ENCODE assay signal across 20 cellular contexts in genomic region chr13:113070855-113071254, GRCh38. TPM values are rescaled to one million over a fixed set of nuclear protein-coding genes. Genes with fewer than 3 reads are reported as not detected.
DNase-seq lines count a peak whose midpoint lies in the region; ATAC-seq and TF ChIP-seq lines count a peak whose summit lies in the region.
"Had no signal": no experiment of that assay in that cellular context is flagged by ENCODE, and none has a peak within 500 bp of the region (broad histone marks: within the 10 kb centered on the region; RNA-seq: fewer than 3 reads in every experiment).

No MANE protein-coding gene starts in this region.

- H3K27me3 ChIP-seq in GM23338 (ENCODE audit: insufficient read depth): no peaks in the 10 kb centered on the region
- no peaks in the 10 kb centered on the region for H3K27me3 ChIP-seq in dorsolateral prefrontal cortex
- H3K27me3 ChIP-seq: BLaER1 had no signal

- no peaks in the 10 kb centered on the region for H3K4me1 ChIP-seq in GM23338 (ENCODE audit: insufficient read depth)
- H3K4me1 ChIP-seq: BLaER1 had no signal

- H3K36me3 Mint-ChIP-seq in GM23338 (ENCODE audit: low read depth) (no peaks in the 10 kb centered on the region; the same call in 2 of the 3 replicates), progenitor cell of endocrine pancreas (ENCODE audit: insufficient read depth) (peaks cover 33% of the 10 kb centered on the region)
- H3K36me3 Mint-ChIP-seq: CD14-positive monocyte had no signal

- no peaks in the 10 kb centered on the region for H4K20me1 ChIP-seq in GM23338 (replicated peaks; ENCODE audit: insufficient read depth)
- H4K20me1 ChIP-seq: BLaER1 had no signal

- no peak overlapping the region for H3K4me2 ChIP-seq in GM23338
- H3K4me2 ChIP-seq: BLaER1 had no signal

- H3K4me1 Mint-ChIP-seq in GM23338: peaks cover 8% of the 10 kb centered on the region; the same call in 2 of the 3 replicates
- peaks cover 11% of the 10 kb centered on the region for H3K4me1 Mint-ChIP-seq in progenitor cell of endocrine pancreas (ENCODE audit: low read depth)
- H3K4me1 Mint-ChIP-seq: CD14-positive monocyte; CD4-positive, alpha-beta memory T cell had no signal

- H3K27ac Mint-ChIP-seq in GM23338 (no peak overlapping the region), progenitor cell of endocrine pancreas (no peak overlapping the region)
- H3K27ac Mint-ChIP-seq: CD14-positive monocyte; CD4-positive, alpha-beta memory T cell had no signal

- ATAC-seq in GM23338 (no peak), GM21390 (IDR thresholded peaks at IDR 0.05; ENCODE audit: unreplicated experiment) (no peak), GM21529 (IDR thresholded peaks at IDR 0.05; ENCODE audit: unreplicated experiment) (no peak)
- ATAC-seq: HCT116 had no signal

- DNase-seq in GM23338 (ENCODE audit: low spot score): no peak
- peak; percentile 45 for DNase-seq in MV-4-11 (lab: John Stamatoyannopoulos, UW)
- no peak for DNase-seq in dorsolateral prefrontal cortex
- DNase-seq in progenitor cell of endocrine pancreas (ENCODE audit: low spot score, unreplicated experiment): no peak
- DNase-seq: 8988T; CD4-positive, alpha-beta memory T cell; DMS153; DMS79; GF-D8; GM23248; H7 had no signal

- H2AFZ ChIP-seq in GM23338: no peak overlapping the region
- H2AFZ ChIP-seq: GM23248 had no signal

- H3K36me3 ChIP-seq in GM23338 (ENCODE audit: insufficient read depth): no peaks in the 10 kb centered on the region
- H3K36me3 ChIP-seq: BLaER1 had no signal

- H3K27me3 Mint-ChIP-seq in GM23338 (ENCODE audit: insufficient read depth, low read depth, poor library complexity): peaks cover 6% of the 10 kb centered on the region
- no peaks in the 10 kb centered on the region for H3K27me3 Mint-ChIP-seq in progenitor cell of endocrine pancreas
- H3K27me3 Mint-ChIP-seq: CD4-positive, alpha-beta memory T cell had no signal

- H3K4me3 Mint-ChIP-seq in GM23338 (no peak overlapping the region), progenitor cell of endocrine pancreas (ENCODE audit: low read depth) (no peak overlapping the region)
- H3K4me3 Mint-ChIP-seq: CD14-positive monocyte; CD4-positive, alpha-beta memory T cell had no signal

- no peaks in the 10 kb centered on the region for H3K9me3 Mint-ChIP-seq in GM23338
- no peaks in the 10 kb centered on the region for H3K9me3 Mint-ChIP-seq in progenitor cell of endocrine pancreas (ENCODE audit: low read depth)

- no peaks in the 10 kb centered on the region for H3K79me2 ChIP-seq in GM23338 (replicated peaks; ENCODE audit: insufficient read depth)

- H3K27ac ChIP-seq in GM23338 (ENCODE audit: low read depth): 0 out of 2 replicates have a peak overlapping the region, but pooled peaks have one; percentile 32
- H3K27ac ChIP-seq in dorsolateral prefrontal cortex: peak overlapping the region in 37 of 59 donors; percentile 2 to 95 (median 64)
- H3K27ac ChIP-seq in temporal lobe (ENCODE audit: low read depth, low read length): peak overlapping the region; percentile 36
- H3K27ac ChIP-seq: BLaER1, GM23248 had no signal

- H3K4me3 ChIP-seq in GM23338 (no peak overlapping the region), dorsolateral prefrontal cortex (peak overlapping the region in 3 of 59 donors; percentile 15 to 40 (median 22))
- H3K4me3 ChIP-seq: BLaER1, GM23248 had no signal

- H3K9me2 ChIP-seq in GM23338 (ENCODE audit: insufficient read depth): no peaks in the 10 kb centered on the region

- intact Hi-C loops in dorsolateral prefrontal cortex (cut with DNase I): no loop called here

- TF ChIP-seq CTCF in GM23338 (conservative IDR thresholded peaks at IDR 0.05; ENCODE audit: low read depth in 2 of 2) (no peak), dorsolateral prefrontal cortex (IDR thresholded peaks at IDR 0.05 in 54 of 56, conservative IDR thresholded peaks at IDR 0.05 in 2 of 56; ENCODE audit: low read depth in 1 of 56, partially characterized antibody in 56 of 56) (no peak), progenitor cell of endocrine pancreas (IDR thresholded peaks at IDR 0.05; ENCODE audit: unreplicated experiment) (no peak)

- no peaks in the 10 kb centered on the region for H3F3A ChIP-seq in GM23338 (replicated peaks; ENCODE audit: low read depth)

TF ChIP-seq in GM23338, 12 proteins besides CTCF, POLR2A, EP300 and RAD21 (continues in another document):
- TF ChIP-seq EZH2 (IDR thresholded peaks at IDR 0.05; ENCODE audit: low read depth, unreplicated experiment) (no peak), REST (IDR thresholded peaks at IDR 0.05; ENCODE audit: unreplicated experiment) (no peak)

RNA-seq across cellular contexts. Expression of gene F7, which starts 34.7 kb away (rescaled TPM):
- total RNA-seq in GM23338 (2014; rRNA removed; shearing (Covaris generic)): 0.16 and 0.24 TPM in 2 replicates
- 0.16 and 0.21 TPM in 2 replicates for polyA plus RNA-seq in GM23338 (2016; fragmentation: Nextera tagmentation; extraction: Ambion mirVana)
- 1 to 10 TPM in 87 of 120 experiments, under 1 TPM in 32, not detected in 1; 0.19 to 4.5 (median 1.5) TPM for total RNA-seq in dorsolateral prefrontal cortex
- 0.49 TPM for total RNA-seq in temporal lobe
- 5.7 and 7.3 TPM in 2 replicates for total RNA-seq in progenitor cell of endocrine pancreas
- total RNA-seq: A673; CD4-positive, alpha-beta memory T cell; GM23248 had no signal
- polyA plus RNA-seq: CD14-positive monocyte; CD4-positive, alpha-beta memory T cell; GM23248 had no signal

RNA-seq across cellular contexts. Expression of gene F10, which starts 51.7 kb away (rescaled TPM):
- 0.76 and 1.0 TPM in 2 replicates for total RNA-seq in GM23338 (2014; rRNA removed; shearing (Covaris generic))
- polyA plus RNA-seq in GM23338 (2016; fragmentation: Nextera tagmentation; extraction: Ambion mirVana): 1.6 and 1.7 TPM in 2 replicates
- 1 to 10 TPM in 44 of 120 experiments, under 1 TPM in 58, not detected in 18; 0.29 to 7.1 (median 0.92) TPM for total RNA-seq in dorsolateral prefrontal cortex
- 0.74 TPM for total RNA-seq in temporal lobe
- 29.7 and 30.2 TPM in 2 replicates for total RNA-seq in progenitor cell of endocrine pancreas
- total RNA-seq: A673; CD4-positive, alpha-beta memory T cell; Daoy; HT1080 had no signal
- polyA plus RNA-seq: CD14-positive monocyte; CD4-positive, alpha-beta memory T cell had no signal
